Comparison of ENCODE assay signal across 11 cellular contexts in the genomic region with DNA sequence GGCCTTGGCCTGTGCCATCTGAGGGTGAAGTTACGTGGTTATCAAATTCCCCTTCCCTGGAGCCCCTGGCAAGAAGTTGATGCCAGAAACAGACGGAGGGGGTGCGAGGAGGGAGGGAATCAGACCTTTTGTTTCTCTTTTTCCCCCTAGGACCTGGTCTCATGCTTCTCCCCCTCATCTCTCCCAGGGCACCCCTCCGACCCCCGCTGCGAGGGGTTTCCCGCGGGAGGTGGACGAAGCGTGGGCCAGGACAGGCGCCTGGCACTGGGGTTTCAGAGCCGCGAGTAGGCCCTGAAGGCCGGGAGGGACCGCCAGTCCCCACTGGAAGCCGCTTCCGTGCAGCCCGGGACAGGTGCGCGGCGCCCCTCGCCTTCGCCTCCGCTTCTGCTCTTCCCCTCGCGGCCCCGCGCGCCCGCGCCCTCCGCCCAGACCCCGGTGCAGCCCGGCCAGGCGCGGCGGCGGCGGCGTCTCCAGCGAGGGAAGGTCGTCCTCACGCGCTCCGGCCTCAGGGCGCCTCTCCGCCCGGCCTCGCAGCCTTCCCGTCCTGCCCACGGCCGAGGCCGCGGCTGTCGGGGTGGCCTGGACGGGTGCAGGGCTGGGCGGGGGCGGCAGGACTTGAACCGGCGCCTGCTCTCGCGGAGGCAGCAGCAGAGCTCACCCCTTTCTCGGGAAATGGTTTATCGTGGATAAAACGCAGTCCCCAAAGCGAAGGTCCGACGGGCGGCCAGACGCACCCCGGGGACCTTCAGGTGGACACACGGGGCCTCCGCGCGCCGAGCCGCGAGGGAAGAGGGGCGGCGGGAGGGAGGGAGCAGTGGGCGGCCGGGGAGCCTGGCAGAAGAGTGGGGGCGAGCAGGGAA. TPM values are rescaled to one million over a fixed set of nuclear protein-coding genes. Genes with fewer than 3 reads are reported as not detected.
DNase-seq lines count a peak whose midpoint lies in the region; ATAC-seq and TF ChIP-seq lines count a peak whose summit lies in the region.
"Had no signal": no experiment of that assay in that cellular context is flagged by ENCODE, and none has a peak within 500 bp of the region (broad histone marks: within the 10 kb centered on the region; RNA-seq: fewer than 3 reads in every experiment).

No MANE protein-coding gene starts in this region.

- H3K9me3 ChIP-seq in RWPE2 (ENCODE audit: severe bottlenecking) (peaks cover 5% of the 10 kb centered on the region), left ventricle myocardium inferior (replicated peaks) (peaks cover 38% of the 10 kb centered on the region), parathyroid adenoma (ENCODE audit: control insufficient read depth, low read length) (no peaks in the 10 kb centered on the region)
- H3K9me3 ChIP-seq: mucosa of descending colon had no signal

- no peaks in the 10 kb centered on the region for H3K79me2 ChIP-seq in parathyroid adenoma

- H3K9ac ChIP-seq in parathyroid adenoma, result no peak overlapping the region

- no peak overlapping the region for H3K4me2 ChIP-seq in parathyroid adenoma (ENCODE audit: low read length)

- ATAC-seq in RWPE2 (ENCODE audit: low read depth), result peak; percentile 66
- ATAC-seq: mucosa of descending colon had no signal

- DNase-seq in ACHN (peak; percentile 18), RWPE2 (ENCODE audit: low spot score) (no peak), left ventricle myocardium inferior (no peak), COLO668 (lab: John Stamatoyannopoulos, UW; ENCODE audit: unreplicated experiment) (no peak), dermis blood vessel endothelial cell (no peak), NCI-H2029 (lab: John Stamatoyannopoulos, UW) (no peak), C1 segment of cervical spinal cord (lab: John Stamatoyannopoulos, UW) (no peak)
- DNase-seq: GOT3, mucosa of descending colon, NCI-H2107 had no signal

- in situ Hi-C loops in ACHN (cut with HindIII; ENCODE audit: low pct_ligation_motif_present, low pct_unique_long_range_greater_than_20kb, low sequenced_read_pairs), result no loop called here

- H3K4me3 ChIP-seq in RWPE2 (ENCODE audit: severe bottlenecking) (peak overlapping the region; percentile 23), left ventricle myocardium inferior (peak overlapping the region; percentile 56), parathyroid adenoma (ENCODE audit: low read depth, low read length) (no peak overlapping the region)
- H3K4me3 ChIP-seq: mucosa of descending colon had no signal

- peak overlapping the region; percentile 74 for H2AFZ ChIP-seq in parathyroid adenoma

- H3K27ac ChIP-seq in RWPE2 (ENCODE audit: poor library complexity, severe bottlenecking) (no peak overlapping the region), left ventricle myocardium inferior (replicated peaks) (no peak overlapping the region), parathyroid adenoma (peak overlapping the region; percentile 24)

- intact Hi-C loops in left ventricle myocardium inferior (cut with micrococcal nuclease), result no loop called here

- H3K4me1 ChIP-seq in RWPE2 (ENCODE audit: insufficient read depth, poor library complexity, severe bottlenecking), result no peaks in the 10 kb centered on the region
- H3K4me1 ChIP-seq in left ventricle myocardium inferior, result peaks cover 6% of the 10 kb centered on the region
- no peaks in the 10 kb centered on the region for H3K4me1 ChIP-seq in parathyroid adenoma

- no peak for TF ChIP-seq CTCF in RWPE2 (IDR thresholded peaks at IDR 0.05; ENCODE audit: poor library complexity, severe bottlenecking)
- TF ChIP-seq CTCF in left ventricle myocardium inferior (IDR thresholded peaks at IDR 0.05; ENCODE audit: borderline replicate concordance), result no peak
- no peak for TF ChIP-seq CTCF in parathyroid adenoma (IDR thresholded peaks at IDR 0.05)

- H3K27me3 ChIP-seq in RWPE2 (ENCODE audit: insufficient read depth, poor library complexity, severe bottlenecking) (peaks cover 46% of the 10 kb centered on the region), left ventricle myocardium inferior (ENCODE audit: low read depth) (peaks cover 51% of the 10 kb centered on the region), parathyroid adenoma (ENCODE audit: control insufficient read depth, insufficient read depth, low read length) (no peaks in the 10 kb centered on the region)

- H3K36me3 ChIP-seq in RWPE2 (ENCODE audit: low read depth) (no peaks in the 10 kb centered on the region), left ventricle myocardium inferior (no peaks in the 10 kb centered on the region), parathyroid adenoma (ENCODE audit: control insufficient read depth, insufficient read depth, low read length) (no peaks in the 10 kb centered on the region)

RNA-seq across cellular contexts. Expression of gene ADAMTS17, which starts 31.5 kb away (rescaled TPM):
- total RNA-seq in left ventricle myocardium inferior, result 0.99 TPM
- 0.17 and 0.33 TPM in 2 replicates for total RNA-seq in dermis blood vessel endothelial cell
